13 cellular contexts compared by ENCODE assay signal in the genomic region with DNA sequence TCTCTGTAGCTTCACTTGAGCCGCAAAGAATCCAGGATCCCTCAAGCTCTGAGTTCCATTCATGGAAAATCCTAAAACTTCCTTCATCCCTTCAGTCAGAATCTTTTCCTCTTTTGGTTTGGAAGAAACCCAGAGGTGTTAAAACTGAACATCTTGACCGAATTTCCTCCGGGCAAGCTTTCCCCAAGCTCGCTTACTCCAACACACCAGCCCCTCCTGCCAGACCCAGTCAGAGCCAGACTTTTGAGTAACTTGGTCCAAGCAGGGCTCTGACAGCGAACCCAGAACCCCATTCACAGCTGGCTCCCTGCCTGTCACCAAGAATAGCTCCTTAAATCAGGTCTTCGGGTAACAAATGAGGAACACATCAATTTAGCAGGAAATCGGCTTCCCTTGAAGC. TPM values are rescaled to one million over a fixed set of nuclear protein-coding genes. Genes with fewer than 3 reads are reported as not detected.
DNase-seq lines count a peak whose midpoint lies in the region; ATAC-seq and TF ChIP-seq lines count a peak whose summit lies in the region.
"Had no signal": no experiment of that assay in that cellular context is flagged by ENCODE, and none has a peak within 500 bp of the region (broad histone marks: within the 10 kb centered on the region; RNA-seq: fewer than 3 reads in every experiment).

No MANE protein-coding gene starts in this region.

- peaks cover 0 to 5% (median 3%) of the 10 kb centered on the region in 3 donors for H3K36me3 Mint-ChIP-seq in immature natural killer cell
- H3K36me3 Mint-ChIP-seq in T-helper 2 cell treated with Interferon-gamma antibody and Interleukin-4, amounts not matched to agents 5 μg/mL and 100 μg/mL, for 36 hours (ENCODE audit: low read depth), result no peaks in the 10 kb centered on the region

- H3K9me3 ChIP-seq in adipocyte (ENCODE audit: control insufficient read depth, low read length) (no peaks in the 10 kb centered on the region), spleen (no peaks in the 10 kb centered on the region)

- peaks cover 2 to 7% (median 4%) of the 10 kb centered on the region in 3 donors for H3K27me3 Mint-ChIP-seq in immature natural killer cell (ENCODE audit: low read depth in 3 of 3)
- H3K27me3 Mint-ChIP-seq in T-helper 2 cell treated with Interferon-gamma antibody and Interleukin-4, amounts not matched to agents 5 μg/mL and 100 μg/mL, for 36 hours (ENCODE audit: low read depth), result peaks cover 12% of the 10 kb centered on the region

- H3K27ac Mint-ChIP-seq in immature natural killer cell, result peak overlapping the region; percentile 93 to 98 (median 95)
- H3K27ac Mint-ChIP-seq in T-helper 2 cell treated with Interferon-gamma antibody and Interleukin-4, amounts not matched to agents 5 μg/mL and 100 μg/mL, for 36 hours, result no peak overlapping the region
- H3K27ac Mint-ChIP-seq: activated T-helper 17 cell treated with anti-CD3 and anti-CD28 coated beads, Interleukin-2, amount 50 U/mL, for 72 hours had no signal

- peak; percentile 67 for DNase-seq in CD1c-positive myeloid dendritic cell (ENCODE audit: extremely low spot score)
- no peak for DNase-seq in adipocyte (ENCODE audit: low read depth)
- no peak for DNase-seq in immature natural killer cell
- no peak for DNase-seq in spleen
- DNase-seq in stimulated activated naive CD8-positive, alpha-beta T cell treated with anti-CD3 and anti-CD28 coated beads, Interleukin-15, Interleukin-2, amounts not matched to agents 100 U/mL and 50 U/mL, for 24 hours, result no peak
- DNase-seq in NCI-H187 (lab: John Stamatoyannopoulos, UW), result no peak
- no peak for DNase-seq in T-helper 2 cell treated with Interferon-gamma antibody and Interleukin-4, amounts not matched to agents 5 μg/mL and 100 μg/mL, for 36 hours (ENCODE audit: low spot score)
- DNase-seq: CD8-positive, alpha-beta memory T cell; NCI-H146; NCI-H748 treated with DMSO at 0.1 percent for 48 hours; nephron progenitor cell had no signal

- H3K4me3 ChIP-seq in adipocyte (ENCODE audit: low read length) (peak overlapping the region; percentile 57), spleen (no peak overlapping the region)

- H3K27ac ChIP-seq in spleen, result peak overlapping the region in 7 of 8 donors; percentile 0 to 76 (median 61)

- TF ChIP-seq CTCF in spleen (IDR thresholded peaks at IDR 0.05 in 8 of 11, conservative IDR thresholded peaks at IDR 0.05 in 3 of 11), result no peak

- H3K27me3 ChIP-seq in adipocyte (replicated peaks; ENCODE audit: control insufficient read depth, insufficient read depth, low read length), result no peaks in the 10 kb centered on the region
- H3K27me3 ChIP-seq in spleen (replicated peaks in 1 of 7), result no peaks in the 10 kb centered on the region

- intact Hi-C loops in spleen (cut with DNase I; ENCODE audit: low total_unique reads), result no loop called here

- H3K9me3 Mint-ChIP-seq in immature natural killer cell, result no peaks in the 10 kb centered on the region
- no peaks in the 10 kb centered on the region for H3K9me3 Mint-ChIP-seq in T-helper 2 cell treated with Interferon-gamma antibody and Interleukin-4, amounts not matched to agents 5 μg/mL and 100 μg/mL, for 36 hours
- H3K9me3 Mint-ChIP-seq: CD8-positive, alpha-beta memory T cell had no signal

- peak overlapping the region; percentile 67 to 76 (median 73) for H3K4me3 Mint-ChIP-seq in immature natural killer cell
- H3K4me3 Mint-ChIP-seq in T-helper 2 cell treated with Interferon-gamma antibody and Interleukin-4, amounts not matched to agents 5 μg/mL and 100 μg/mL, for 36 hours, result no peak overlapping the region
- H3K4me3 Mint-ChIP-seq: activated T-helper 17 cell treated with anti-CD3 and anti-CD28 coated beads, Interleukin-2, amount 50 U/mL, for 72 hours; nephron progenitor cell had no signal

- no peak for ATAC-seq in stimulated activated naive CD8-positive, alpha-beta T cell treated with anti-CD3 and anti-CD28 coated beads, Interleukin-15, Interleukin-2, amounts not matched to agents 100 U/mL and 50 U/mL, for 24 hours
- no peak for ATAC-seq in HG03342 (IDR thresholded peaks at IDR 0.05; ENCODE audit: unreplicated experiment)
- ATAC-seq: activated T-helper 17 cell treated with anti-CD3 and anti-CD28 coated beads, Interleukin-2, amount 50 U/mL, for 72 hours had no signal

- H3K9ac ChIP-seq in adipocyte (ENCODE audit: low read length), result peak overlapping the region; percentile 8

- TF ChIP-seq POLR2A in spleen (IDR thresholded peaks at IDR 0.05), result no peak

- H3K4me1 Mint-ChIP-seq in immature natural killer cell, result peaks cover 62 to 78% of the 10 kb centered on the region in 2 donors
- peaks cover 2% of the 10 kb centered on the region for H3K4me1 Mint-ChIP-seq in T-helper 2 cell treated with Interferon-gamma antibody and Interleukin-4, amounts not matched to agents 5 μg/mL and 100 μg/mL, for 36 hours (ENCODE audit: low read depth)

- H3K4me1 ChIP-seq in adipocyte (ENCODE audit: control insufficient read depth, insufficient read depth, low read length) (peaks cover 25% of the 10 kb centered on the region), spleen (peaks cover 5 to 68% (median 34%) of the 10 kb centered on the region in 6 donors)

- no peaks in the 10 kb centered on the region for H3K36me3 ChIP-seq in adipocyte (ENCODE audit: control insufficient read depth, insufficient read depth, low read length, severe bottlenecking)
- H3K36me3 ChIP-seq in spleen, result no peaks in the 10 kb centered on the region

- 31 to 43% (median 35%) methylated on average over 7 of the region's 7 CpGs for WGBS in spleen, 5 donors

RNA-seq across cellular contexts. Expression of a gene that starts 27.3 kb away (rescaled TPM):
- polyA plus RNA-seq in immature natural killer cell, result 10 to 100 TPM in 2 of 3 donors, 1 to 10 TPM in 1; 8.1 to 31.2 (median 13.7) TPM
- total RNA-seq in spleen, result 100 to 1,000 TPM in 3 of 7 donors, 10 to 100 TPM in 4; 47.4 to 127 (median 83.0) TPM
- 10 to 100 TPM in 1 of 3 donors, 1 to 10 TPM in 2; 4.1 to 16.8 (median 4.4) TPM for polyA plus RNA-seq in spleen
